ENCODE assay signal across 9 cellular contexts in the genomic region with DNA sequence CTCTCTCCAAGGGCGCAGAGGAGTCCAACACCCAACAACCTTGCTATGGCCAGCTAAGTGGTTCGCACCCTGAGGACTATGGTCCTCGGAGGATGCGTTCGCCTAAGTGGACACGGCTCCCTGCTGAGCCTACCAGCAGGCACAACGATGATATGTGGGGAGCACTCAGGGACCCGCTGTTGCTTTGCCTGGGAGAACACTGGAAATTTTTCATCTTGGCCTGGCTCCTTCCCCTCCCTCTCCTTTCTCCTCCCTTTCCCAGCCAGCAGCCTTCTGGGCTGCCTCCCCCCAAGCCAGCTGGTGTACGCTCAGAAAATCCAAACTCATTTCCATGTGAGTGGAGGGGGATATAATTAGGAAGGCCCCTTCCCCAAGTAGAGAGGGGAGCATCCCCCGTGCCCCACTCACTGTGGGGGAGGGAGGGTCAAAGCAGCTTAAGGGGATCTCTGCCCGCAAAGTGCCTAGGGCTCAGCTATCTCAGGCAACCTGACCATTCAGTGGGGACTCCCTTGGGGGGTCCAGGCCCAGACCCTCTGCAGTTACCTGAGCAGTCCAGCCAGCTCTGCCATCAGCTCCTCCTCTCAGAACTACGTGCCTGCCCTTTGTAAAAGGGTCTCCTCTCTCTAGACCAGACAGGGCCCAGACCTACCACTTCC. TPM values are rescaled to one million over a fixed set of nuclear protein-coding genes. Genes with fewer than 3 reads are reported as not detected.
A peak's percentile ranks its signal among the peaks of the same experiment; 100 is the strongest.
DNase-seq lines count a peak whose midpoint lies in the region; ATAC-seq, FAIRE-seq and TF ChIP-seq lines count a peak whose summit lies in the region.
"Had no signal": no experiment of that assay in that cellular context is flagged by ENCODE, and none has a peak within 500 bp of the region (broad histone marks: within the 10 kb centered on the region; RNA-seq: fewer than 3 reads in every experiment).

No MANE protein-coding gene starts in this region.

- peaks cover 13% of the 10 kb centered on the region for H3K4me1 ChIP-seq in mesodermal cell (ENCODE audit: control insufficient read depth, insufficient read depth, low read length, poor library complexity, severe bottlenecking)

- peaks cover 18% of the 10 kb centered on the region for H3K36me3 Mint-ChIP-seq in HFFc6 (ENCODE audit: low read depth)

- H3K4me3 ChIP-seq in AG10803 (ENCODE audit: low read length) (peak overlapping the region; percentile 77), bronchial epithelial cell (ENCODE audit: low read depth, low read length) (peak overlapping the region; percentile 73), mesodermal cell (ENCODE audit: extremely low read depth, insufficient read depth, low read length, poor library complexity, severe bottlenecking) (peak overlapping the region; percentile 73)

- no peaks in the 10 kb centered on the region for H3K9me3 Mint-ChIP-seq in HFFc6

- no peaks in the 10 kb centered on the region for H3K27me3 ChIP-seq in bronchial epithelial cell (ENCODE audit: control insufficient read depth, insufficient read depth, low read length)

- no peak for ATAC-seq in GM18502 (IDR thresholded peaks at IDR 0.05; ENCODE audit: poor library complexity, unreplicated experiment)

- WGBS in mesodermal cell (ENCODE audit: insufficient coverage in 2 of 2), 2 experiments = 39 to 53% methylated on average over 4 to 6 of the region's 12 CpGs

- peak overlapping the region; percentile 86 for H3K4me3 Mint-ChIP-seq in HFFc6

- peaks cover 2% of the 10 kb centered on the region for H3K27me3 Mint-ChIP-seq in HFFc6 (ENCODE audit: insufficient read depth)

- DNase-seq in AG10803 (ENCODE audit: low read depth) = peak; percentile 28
- no peak for DNase-seq in HFFc6
- no peak for DNase-seq in bronchial epithelial cell (ENCODE audit: low read depth)
- DNase-seq in HTR-8/SVneo (ENCODE audit: insufficient read length, low spot score) = no peak
- no peak for DNase-seq in NCI-H2081 (lab: John Stamatoyannopoulos, UW)
- DNase-seq in DMS53 (lab: John Stamatoyannopoulos, UW) = no peak

- no peak for FAIRE-seq in bronchial epithelial cell (lab: Jason Lieb, UNC)
- FAIRE-seq in HTR-8/SVneo (lab: Jason Lieb, UNC) = no peak
- FAIRE-seq: islet of Langerhans had no signal

- H3K36me3 ChIP-seq in bronchial epithelial cell (ENCODE audit: control insufficient read depth, insufficient read depth, low read length) = no peaks in the 10 kb centered on the region
- no peaks in the 10 kb centered on the region for H3K36me3 ChIP-seq in mesodermal cell (ENCODE audit: control insufficient read depth, insufficient read depth, low read length)

- TF ChIP-seq CTCF in AG10803 (conservative IDR thresholded peaks at IDR 0.05; ENCODE audit: low read length) (no peak), HFFc6 (IDR thresholded peaks at IDR 0.05) (no peak), bronchial epithelial cell (IDR thresholded peaks at IDR 0.05; ENCODE audit: insufficient read depth, low read length, severe bottlenecking) (no peak)

- H3K27ac Mint-ChIP-seq in HFFc6 = peak overlapping the region; percentile 84

- peak overlapping the region; percentile 5 for H3K27ac ChIP-seq in mesodermal cell (ENCODE audit: low read depth, low read length, severe bottlenecking)

- H3K4me1 Mint-ChIP-seq in HFFc6 (ENCODE audit: low read depth) = peaks cover 52% of the 10 kb centered on the region

- H3K9me3 ChIP-seq in mesodermal cell (ENCODE audit: control insufficient read depth, low read length) = no peaks in the 10 kb centered on the region

RNA-seq across cellular contexts. Expression of a gene that starts 0.6 kb away (rescaled TPM):
- 100 to 1,000 TPM; 115 to 196 (median 129) TPM for total RNA-seq in HFFc6 (2021; fragmentation: NEBNext Ultra II Directional; extraction: Animal tissue kit (Norgen Biotek cat#: 25700))
- 4.0 and 5.3 TPM in 2 replicates for total RNA-seq in bronchial epithelial cell
- 15.7 TPM for polyA plus RNA-seq in mesodermal cell (2013, experiment 1 of 2)
- 13.1 TPM for polyA plus RNA-seq in mesodermal cell (2013, experiment 2 of 2)

RNA-seq across cellular contexts. Expression of a gene that starts 26.6 kb away (rescaled TPM):
- total RNA-seq in HFFc6 (2021; fragmentation: NEBNext Ultra II Directional; extraction: Animal tissue kit (Norgen Biotek cat#: 25700)) = 10 to 100 TPM; 50.9 to 68.0 (median 60.1) TPM
- 21.6 and 22.1 TPM in 2 replicates for total RNA-seq in bronchial epithelial cell
- polyA plus RNA-seq in mesodermal cell (2013, experiment 1 of 2) = 71.6 TPM
- polyA plus RNA-seq in mesodermal cell (2013, experiment 2 of 2) = 57.7 TPM

Comparison
In these comparisons a context has a peak if more than half of its experiments do, and no peak if none do; other contexts are left out.
1. RNA of a gene that starts 0.6 kb away (total RNA-seq): 115 to 196 TPM in HFFc6; 4.0 to 5.3 TPM in bronchial epithelial cell; every median in the first group is over 10 times any median in the second.
2. Peak in every context shown above with its lines, with median percentiles within 50 percentile points of each other: H3K4me3 ChIP-seq.